ENCODE assay signal across 11 cellular contexts in the genomic region with DNA sequence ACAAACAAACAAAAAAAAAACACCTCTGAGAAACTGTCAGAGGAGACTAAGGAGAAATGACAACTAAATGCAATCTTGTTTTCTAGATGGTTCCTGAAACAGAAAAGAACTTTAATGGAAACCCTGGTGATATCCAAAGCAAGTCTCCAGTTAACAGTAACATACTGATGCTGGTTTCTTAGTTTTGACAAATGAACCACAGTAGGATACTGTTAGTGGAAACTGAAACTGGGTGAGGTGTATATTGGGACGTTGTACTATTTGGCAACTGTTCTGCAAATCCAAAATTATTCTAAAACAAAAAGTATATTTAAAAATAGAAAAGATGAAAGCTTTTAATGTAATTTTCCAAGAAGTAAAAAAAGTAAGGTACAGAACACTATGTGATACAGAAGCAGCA. TPM values are rescaled to one million over a fixed set of nuclear protein-coding genes. Genes with fewer than 3 reads are reported as not detected.
DNase-seq lines count a peak whose midpoint lies in the region; ATAC-seq and TF ChIP-seq lines count a peak whose summit lies in the region.
"Had no signal": no experiment of that assay in that cellular context is flagged by ENCODE, and none has a peak within 500 bp of the region (broad histone marks: within the 10 kb centered on the region; RNA-seq: fewer than 3 reads in every experiment).

No MANE protein-coding gene starts in this region.

- no peaks in the 10 kb centered on the region for H4K20me1 ChIP-seq in MM.1S (ENCODE audit: insufficient read depth, low read length)

- peak overlapping the region; percentile 70 for H3K27ac Mint-ChIP-seq in activated CD4-positive, alpha-beta T cell treated with anti-CD3 and anti-CD28 coated beads, Interleukin-2, amount 10 ng/mL, durations not matched to agents 7 days and 5 days
- peak overlapping the region; percentile 73 for H3K27ac Mint-ChIP-seq in stimulated activated naive CD8-positive, alpha-beta T cell treated with anti-CD3 and anti-CD28 coated beads, Interleukin-15, Interleukin-2, amounts not matched to agents 100 ng/mL and 50 ng/mL, for 24 hours

- H3K9me3 ChIP-seq in MM.1S (replicated peaks; ENCODE audit: insufficient read depth, low read length), result no peaks in the 10 kb centered on the region
- H3K9me3 ChIP-seq: gastrocnemius medialis had no signal

- H3K36me3 Mint-ChIP-seq in activated CD4-positive, alpha-beta T cell treated with anti-CD3 and anti-CD28 coated beads, Interleukin-2, amount 10 ng/mL, durations not matched to agents 7 days and 5 days (ENCODE audit: low read depth), result peaks cover 20% of the 10 kb centered on the region
- H3K36me3 Mint-ChIP-seq in stimulated activated naive CD8-positive, alpha-beta T cell treated with anti-CD3 and anti-CD28 coated beads, Interleukin-15, Interleukin-2, amounts not matched to agents 100 ng/mL and 50 ng/mL, for 24 hours (ENCODE audit: low read depth), result peaks cover 17% of the 10 kb centered on the region

- H3K4me1 Mint-ChIP-seq in activated CD4-positive, alpha-beta T cell treated with anti-CD3 and anti-CD28 coated beads, Interleukin-2, amount 10 ng/mL, durations not matched to agents 7 days and 5 days, result peaks cover 57% of the 10 kb centered on the region
- peaks cover 73% of the 10 kb centered on the region for H3K4me1 Mint-ChIP-seq in stimulated activated naive CD8-positive, alpha-beta T cell treated with anti-CD3 and anti-CD28 coated beads, Interleukin-15, Interleukin-2, amounts not matched to agents 100 ng/mL and 50 ng/mL, for 24 hours (ENCODE audit: low read depth)

- no peak for TF ChIP-seq CTCF in MM.1S (IDR thresholded peaks at IDR 0.05; ENCODE audit: low read length)

- H3F3A ChIP-seq in MM.1S (ENCODE audit: insufficient read depth, low read length), result peaks cover 9% of the 10 kb centered on the region

- DNase-seq in activated CD4-positive, alpha-beta T cell treated with anti-CD3 and anti-CD28 coated beads, Interleukin-2, amount 10 ng/mL, durations not matched to agents 7 days and 5 days, result no peak
- DNase-seq in activated CD4-positive, alpha-beta T cell treated with anti-CD3 and anti-CD28 coated beads for 4 hours, result no peak
- DNase-seq in MM.1S (peak; percentile 68), GM19240 (ENCODE audit: insufficient read length, low spot score) (no peak), NCI-H774 (lab: John Stamatoyannopoulos, UW) (no peak), G401 (ENCODE audit: low spot score) (no peak)
- DNase-seq: brain microvascular endothelial cell, gastrocnemius medialis, NCI-H524 treated with DMSO at 0.1 percent for 48 hours had no signal

- POLR2A ChIA-PET in activated CD4-positive, alpha-beta T cell treated with anti-CD3 and anti-CD28 coated beads, Interleukin-2, amount 10 ng/mL, durations not matched to agents 7 days and 5 days (lab: Charles Lee), result no interaction called here

- no peaks in the 10 kb centered on the region for H3K36me3 ChIP-seq in MM.1S (replicated peaks; ENCODE audit: insufficient read depth, low read length)
- H3K36me3 ChIP-seq: brain microvascular endothelial cell, gastrocnemius medialis had no signal

- peaks cover 12% of the 10 kb centered on the region for H3K9me3 Mint-ChIP-seq in activated CD4-positive, alpha-beta T cell treated with anti-CD3 and anti-CD28 coated beads, Interleukin-2, amount 10 ng/mL, durations not matched to agents 7 days and 5 days
- H3K9me3 Mint-ChIP-seq in stimulated activated naive CD8-positive, alpha-beta T cell treated with anti-CD3 and anti-CD28 coated beads, Interleukin-15, Interleukin-2, amounts not matched to agents 100 ng/mL and 50 ng/mL, for 24 hours, result peaks cover 8% of the 10 kb centered on the region

- no peaks in the 10 kb centered on the region for H3K27me3 Mint-ChIP-seq in activated CD4-positive, alpha-beta T cell treated with anti-CD3 and anti-CD28 coated beads, Interleukin-2, amount 10 ng/mL, durations not matched to agents 7 days and 5 days
- no peaks in the 10 kb centered on the region for H3K27me3 Mint-ChIP-seq in stimulated activated naive CD8-positive, alpha-beta T cell treated with anti-CD3 and anti-CD28 coated beads, Interleukin-15, Interleukin-2, amounts not matched to agents 100 ng/mL and 50 ng/mL, for 24 hours

- CTCF ChIA-PET in activated CD4-positive, alpha-beta T cell treated with anti-CD3 and anti-CD28 coated beads, Interleukin-2, amount 10 ng/mL, durations not matched to agents 7 days and 5 days (lab: Charles Lee), result no interaction called here

- peak; percentile 58 for ATAC-seq in HG02798 (IDR thresholded peaks at IDR 0.05; ENCODE audit: poor library complexity, unreplicated experiment)
- ATAC-seq: gastrocnemius medialis had no signal

- H3K4me3 ChIP-seq in MM.1S (ENCODE audit: low read length), result peak overlapping the region; percentile 35
- H3K4me3 ChIP-seq: gastrocnemius medialis had no signal

- peaks cover 24% of the 10 kb centered on the region for H3K4me1 ChIP-seq in MM.1S (ENCODE audit: low read length)

- peak overlapping the region; percentile 45; the same call in 1 of the 2 replicates for H3K27ac ChIP-seq in MM.1S (ENCODE audit: low read length)
- H3K27ac ChIP-seq: brain microvascular endothelial cell, gastrocnemius medialis had no signal

- H3K9ac ChIP-seq in MM.1S (ENCODE audit: low read length), result peak overlapping the region; percentile 12; the same call in 1 of the 2 replicates

- H3K79me2 ChIP-seq in MM.1S (ENCODE audit: low read length), result peaks cover 72% of the 10 kb centered on the region

- H3K9me2 ChIP-seq in MM.1S (replicated peaks; ENCODE audit: insufficient read depth, low read length), result no peaks in the 10 kb centered on the region

- H2AFZ ChIP-seq in MM.1S (ENCODE audit: low read length), result 0 out of 2 replicates have a peak overlapping the region, but pooled peaks have one; percentile 7

- in situ Hi-C loops in G401 (cut with HindIII; ENCODE audit: low sequenced_read_pairs), result no loop called here

- no peak overlapping the region for H3K4me3 Mint-ChIP-seq in activated CD4-positive, alpha-beta T cell treated with anti-CD3 and anti-CD28 coated beads, Interleukin-2, amount 10 ng/mL, durations not matched to agents 7 days and 5 days
- H3K4me3 Mint-ChIP-seq in stimulated activated naive CD8-positive, alpha-beta T cell treated with anti-CD3 and anti-CD28 coated beads, Interleukin-15, Interleukin-2, amounts not matched to agents 100 ng/mL and 50 ng/mL, for 24 hours, result no peak overlapping the region

- peak overlapping the region; percentile 62 for H3K4me2 ChIP-seq in MM.1S (ENCODE audit: low read depth, low read length)

- no peaks in the 10 kb centered on the region for H3K27me3 ChIP-seq in MM.1S (replicated peaks; ENCODE audit: insufficient read depth, low read length)
- H3K27me3 ChIP-seq: brain microvascular endothelial cell, gastrocnemius medialis had no signal

RNA-seq across cellular contexts. Expression of a gene that starts 11.4 kb away (rescaled TPM):
- 10 to 100 TPM; 19.8 to 21.8 TPM for total RNA-seq in activated CD4-positive, alpha-beta T cell treated with anti-CD3 and anti-CD28 coated beads, Interleukin-2, amount 10 ng/mL, durations not matched to agents 7 days and 5 days
- total RNA-seq in G401 (2014; rRNA removed; shearing (Covaris generic)), result 1.9 and 3.9 TPM in 2 replicates
